Comparison of ENCODE assay signal across 11 cellular contexts in the genomic region with DNA sequence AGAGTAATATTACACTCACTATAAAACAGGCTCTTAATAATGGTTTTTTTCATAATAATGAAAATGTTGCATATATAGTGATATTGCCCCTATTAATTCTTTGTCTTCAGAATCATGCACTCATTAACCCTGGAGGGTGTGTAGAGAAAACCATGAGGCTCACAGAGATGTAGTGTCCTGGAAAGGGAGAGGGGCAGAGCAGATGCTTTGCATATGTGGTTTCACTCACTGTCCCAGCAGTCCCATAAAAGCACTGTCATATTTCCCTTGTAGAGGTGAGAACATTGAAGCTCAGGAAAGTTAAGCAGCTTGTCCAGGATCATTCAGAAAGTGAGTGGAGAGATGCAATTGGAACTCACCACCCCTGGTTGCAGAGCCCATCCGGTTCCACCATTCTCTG.
DNase-seq lines count a peak whose midpoint lies in the region; ATAC-seq and TF ChIP-seq lines count a peak whose summit lies in the region.
"Had no signal": no experiment of that assay in that cellular context is flagged by ENCODE, and none has a peak within 500 bp of the region (broad histone marks: within the 10 kb centered on the region; RNA-seq: fewer than 3 reads in every experiment).

No MANE protein-coding gene starts in this region.

- intact Hi-C loops in PC-9 (cut with micrococcal nuclease; ENCODE audit: unreplicated experiment) (no loop called here), body of pancreas (cut with DNase I) (no loop called here)

- H3K9me2 ChIP-seq in PC-9 (ENCODE audit: insufficient read depth) = no peaks in the 10 kb centered on the region

- POLR2A ChIA-PET in PC-9 (lab: Charles Lee; ENCODE audit: unreplicated experiment) = no interaction called here

- no peak for DNase-seq in PC-9
- DNase-seq in dedifferentiated amniotic fluid mesenchymal stem cell (ENCODE audit: extremely low spot score) = no peak
- DNase-seq in body of pancreas = no peak
- DNase-seq in H7 = no peak
- DNase-seq: activated CD8-positive, alpha-beta T cell treated with anti-CD3 and anti-CD28 coated beads for 36 hours; activated naive CD4-positive, alpha-beta T cell treated with anti-CD3 and anti-CD28 coated beads for 36 hours; T-helper 9 cell had no signal

- H3K27ac ChIP-seq in PC-9 (peak overlapping the region; percentile 67), body of pancreas (no peak overlapping the region)

- H3K27me3 ChIP-seq in PC-9 (ENCODE audit: insufficient read depth, low read depth) = no peaks in the 10 kb centered on the region
- no peaks in the 10 kb centered on the region for H3K27me3 ChIP-seq in body of pancreas
- H3K27me3 ChIP-seq in H7 (ENCODE audit: control insufficient read depth, insufficient read depth, low read length) = no peaks in the 10 kb centered on the region

- peaks cover 11% of the 10 kb centered on the region; the same call in 1 of the 2 replicates for H3K36me3 ChIP-seq in PC-9 (ENCODE audit: low read depth)
- peaks cover 0 to 2% of the 10 kb centered on the region in 2 donors for H3K36me3 ChIP-seq in body of pancreas (replicated peaks in 1 of 2; ENCODE audit: insufficient read depth in 1 of 2, low read depth in 2 of 2)
- no peaks in the 10 kb centered on the region for H3K36me3 ChIP-seq in H7 (replicated peaks; ENCODE audit: control insufficient read depth, insufficient read depth, low read length)

- H2AFZ ChIP-seq in PC-9 = no peak overlapping the region

- TF ChIP-seq CTCF in PC-9 (conservative IDR thresholded peaks at IDR 0.05) = no peak
- TF ChIP-seq CTCF in body of pancreas (IDR thresholded peaks at IDR 0.05) = no peak

- peak; percentile 82 for ATAC-seq in GM18520 (IDR thresholded peaks at IDR 0.05; ENCODE audit: unreplicated experiment)
- ATAC-seq in GM21515 (IDR thresholded peaks at IDR 0.05; ENCODE audit: unreplicated experiment) = peak; percentile 69
- ATAC-seq in HG03060 (IDR thresholded peaks at IDR 0.05; ENCODE audit: low read depth, unreplicated experiment) = peak; percentile 48
- no peak for ATAC-seq in body of pancreas
- no peak for ATAC-seq in SK-N-SH treated with all-trans-retinoic acid at 6 μM for 48 hours
- ATAC-seq: activated CD8-positive, alpha-beta T cell treated with anti-CD3 and anti-CD28 coated beads for 36 hours had no signal

- peaks cover 19% of the 10 kb centered on the region; the same call in 1 of the 2 replicates for H3F3A ChIP-seq in PC-9 (ENCODE audit: insufficient read depth, low read depth)

- BruUV-seq in PC-9 (replicated peaks; lab: Mats Ljungman, UMichigan) = no TSS peak

- H3K79me2 ChIP-seq in PC-9 (ENCODE audit: low read depth) = no peaks in the 10 kb centered on the region

- peaks cover 45% of the 10 kb centered on the region for H3K4me1 ChIP-seq in PC-9 (replicated peaks; ENCODE audit: insufficient read depth)
- H3K4me1 ChIP-seq in body of pancreas = no peaks in the 10 kb centered on the region

- CTCF ChIA-PET in PC-9 (lab: Charles Lee) = no interaction called here

- no peaks in the 10 kb centered on the region for H4K20me1 ChIP-seq in PC-9 (ENCODE audit: insufficient read depth)

- TF ChIP-seq POLR2A in body of pancreas (IDR thresholded peaks at IDR 0.05) = no peak

- WGBS in body of pancreas, 2 donors = 85 to 93% methylated on average over 1 of the region's 1 CpG

- H3K4me3 ChIP-seq in PC-9 = no peak overlapping the region
- H3K4me3 ChIP-seq in body of pancreas = no peak overlapping the region
- H3K4me3 ChIP-seq in H7 (ENCODE audit: insufficient read depth, low read depth, low read length) = no peak overlapping the region

- H3K4me2 ChIP-seq in PC-9 = peak overlapping the region; percentile 53; the same call in 1 of the 2 replicates

- no peaks in the 10 kb centered on the region; the same call in 1 of the 2 replicates for H3K9me3 ChIP-seq in PC-9 (ENCODE audit: insufficient read depth, low read depth)
- no peaks in the 10 kb centered on the region for H3K9me3 ChIP-seq in body of pancreas

TF ChIP-seq in SK-N-SH treated with all-trans-retinoic acid at 6 μM for 48 hours, 23 proteins besides CTCF, POLR2A, EP300 and RAD21:
- TF ChIP-seq BACH2 (CRISPR knock-in tag; IDR thresholded peaks at IDR 0.05; ENCODE audit: borderline replicate concordance) (no peak), ARNTL (CRISPR knock-in tag; IDR thresholded peaks at IDR 0.05; ENCODE audit: borderline replicate concordance, low read depth) (no peak), PPARA (CRISPR knock-in tag; IDR thresholded peaks at IDR 0.05; ENCODE audit: borderline replicate concordance) (no peak), ESRRG (CRISPR knock-in tag; IDR thresholded peaks at IDR 0.05) (no peak), RARB (CRISPR knock-in tag; IDR thresholded peaks at IDR 0.05) (no peak), ZFP30 (CRISPR knock-in tag; IDR thresholded peaks at IDR 0.05) (no peak), ZNF70 (CRISPR knock-in tag; IDR thresholded peaks at IDR 0.05) (no peak), OSR1 (CRISPR knock-in tag; IDR thresholded peaks at IDR 0.05) (no peak)
- TF ChIP-seq, protein P1, sequence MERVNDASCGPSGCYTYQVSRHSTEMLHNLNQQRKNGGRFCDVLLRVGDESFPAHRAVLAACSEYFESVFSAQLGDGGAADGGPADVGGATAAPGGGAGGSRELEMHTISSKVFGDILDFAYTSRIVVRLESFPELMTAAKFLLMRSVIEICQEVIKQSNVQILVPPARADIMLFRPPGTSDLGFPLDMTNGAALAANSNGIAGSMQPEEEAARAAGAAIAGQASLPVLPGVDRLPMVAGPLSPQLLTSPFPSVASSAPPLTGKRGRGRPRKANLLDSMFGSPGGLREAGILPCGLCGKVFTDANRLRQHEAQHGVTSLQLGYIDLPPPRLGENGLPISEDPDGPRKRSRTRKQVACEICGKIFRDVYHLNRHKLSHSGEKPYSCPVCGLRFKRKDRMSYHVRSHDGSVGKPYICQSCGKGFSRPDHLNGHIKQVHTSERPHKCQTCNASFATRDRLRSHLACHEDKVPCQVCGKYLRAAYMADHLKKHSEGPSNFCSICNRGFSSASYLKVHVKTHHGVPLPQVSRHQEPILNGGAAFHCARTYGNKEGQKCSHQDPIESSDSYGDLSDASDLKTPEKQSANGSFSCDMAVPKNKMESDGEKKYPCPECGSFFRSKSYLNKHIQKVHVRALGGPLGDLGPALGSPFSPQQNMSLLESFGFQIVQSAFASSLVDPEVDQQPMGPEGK (CRISPR knock-in tag; IDR thresholded peaks at IDR 0.05; ENCODE audit: borderline replicate concordance) = no peak

Comparison
In these comparisons a context has a peak if more than half of its experiments do, and no peak if none do; other contexts are left out.
1. ATAC-seq: peak in GM18520 (single experiment), GM21515 (single experiment) and HG03060 (single experiment); none in body of pancreas (single experiment) and SK-N-SH treated with all-trans-retinoic acid at 6 μM for 48 hours (single experiment).